In the genomic region with DNA sequence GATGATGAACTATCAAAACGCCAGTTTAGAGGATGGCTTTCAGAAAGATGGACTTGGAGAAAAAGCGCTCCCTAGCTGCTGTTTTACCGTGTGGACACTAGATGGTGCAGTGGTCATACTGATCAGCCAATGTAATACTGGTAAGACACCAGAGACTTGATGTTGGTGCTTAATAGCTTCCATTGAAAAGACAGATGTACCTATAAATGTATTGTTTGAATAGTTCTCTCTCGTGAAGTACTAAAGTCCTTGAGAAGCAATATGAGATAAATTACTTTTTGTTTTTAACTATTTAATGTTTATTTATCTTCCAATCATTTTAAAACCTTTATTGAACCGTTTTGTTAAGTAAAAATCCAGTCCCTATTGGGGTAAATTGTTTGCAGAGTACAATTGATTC, we compare ENCODE assay signal across 8 cellular contexts.
A peak's percentile ranks its signal among the peaks of the same experiment; 100 is the strongest.
DNase-seq lines count a peak whose midpoint lies in the region; ATAC-seq and TF ChIP-seq lines count a peak whose summit lies in the region.

No MANE protein-coding gene starts in this region.

- no peaks in the 10 kb centered on the region for H3K79me2 ChIP-seq in neural cell (replicated peaks; ENCODE audit: insufficient read depth, low read length)

- H3K4me2 ChIP-seq in neural cell (ENCODE audit: low read length) = no peak overlapping the region

- no peak overlapping the region for H3K27ac ChIP-seq in neural cell (ENCODE audit: low read length)

- H4K20me1 ChIP-seq in neural cell (ENCODE audit: insufficient read depth) = no peaks in the 10 kb centered on the region

- peak; percentile 98 for TF ChIP-seq RAD21 in neural cell (conservative IDR thresholded peaks at IDR 0.05)

- H3K9me2 ChIP-seq in neural cell (ENCODE audit: insufficient read depth, low read length) = no peaks in the 10 kb centered on the region

- H2AFZ ChIP-seq in neural cell (ENCODE audit: low read depth, low read length) = no peak overlapping the region

- TF ChIP-seq CTCF in GM20000 (IDR thresholded peaks at IDR 0.05; ENCODE audit: extremely low read depth, missing control alignments) (peak; percentile 79), neural cell (IDR thresholded peaks at IDR 0.05; ENCODE audit: poor library complexity, severe bottlenecking) (peak; percentile 95)

- ATAC-seq in HG02571 (IDR thresholded peaks at IDR 0.05; ENCODE audit: unreplicated experiment) = no peak

- H3K9ac ChIP-seq in neural cell (ENCODE audit: low read length) = no peak overlapping the region

- no peaks in the 10 kb centered on the region for H3F3A ChIP-seq in neural cell (ENCODE audit: insufficient read depth, low read length, poor library complexity, severe bottlenecking)

- no peak overlapping the region for H3K4me3 ChIP-seq in neural cell (ENCODE audit: low read length)

- H3K27me3 ChIP-seq in neural cell (ENCODE audit: insufficient read depth, low read depth, low read length) = no peaks in the 10 kb centered on the region

- TF ChIP-seq EP300 in neural cell (conservative IDR thresholded peaks at IDR 0.05; ENCODE audit: poor library complexity, severe bottlenecking) = no peak

- no peaks in the 10 kb centered on the region for H3K36me3 ChIP-seq in neural cell (ENCODE audit: insufficient read depth, low read length)

- H3K9me3 ChIP-seq in neural cell (ENCODE audit: low read length) = no peaks in the 10 kb centered on the region

- peak; percentile 45 for DNase-seq in DMS79 (lab: John Stamatoyannopoulos, UW)
- DNase-seq in GM20000 (ENCODE audit: low spot score) = peak; percentile 73
- peak; percentile 77 for DNase-seq in HPDE6-E6E7 (ENCODE audit: extremely low spot score)
- peak; percentile 37 for DNase-seq in NCI-H82 treated with DMSO at 0.1 percent for 48 hours (lab: John Stamatoyannopoulos, UW; ENCODE audit: unreplicated experiment)
- DNase-seq in activated CD8-positive, alpha-beta memory T cell treated with anti-CD3 and anti-CD28 coated beads, Interleukin-2, amount 50 U/mL, for 1 hour (ENCODE audit: extremely low read depth) = peak; percentile 13
- peak; percentile 94 for DNase-seq in fibroblast of peridontal ligament (ENCODE audit: extremely low read depth)

TF ChIP-seq in neural cell, 6 proteins besides CTCF, POLR2A, EP300 and RAD21:
- TF ChIP-seq MXI1 (conservative IDR thresholded peaks at IDR 0.05; ENCODE audit: poor library complexity, severe bottlenecking) (no peak), SMC3 (conservative IDR thresholded peaks at IDR 0.05; ENCODE audit: poor library complexity) (peak; percentile 97)

Comparison
In these comparisons a context has a peak if more than half of its experiments do, and no peak if none do; other contexts are left out.
1. DNase-seq: peak in every context shown above with its lines; median percentile 94 in fibroblast of peridontal ligament; 77 in HPDE6-E6E7; 73 in GM20000; 45 in DMS79; 37 in NCI-H82 treated with DMSO at 0.1 percent for 48 hours; 13 in activated CD8-positive, alpha-beta memory T cell treated with anti-CD3 and anti-CD28 coated beads, Interleukin-2, amount 50 U/mL, for 1 hour.